Comparison of ENCODE assay signal across 8 cellular contexts in genomic region chr4:39697740-39698423, GRCh38. TPM values are rescaled to one million over a fixed set of nuclear protein-coding genes. Genes with fewer than 3 reads are reported as not detected.
A peak's percentile ranks its signal among the peaks of the same experiment; 100 is the strongest.
DNase-seq lines count a peak whose midpoint lies in the region; ATAC-seq and TF ChIP-seq lines count a peak whose summit lies in the region.

Gene UBE2K, plus strand, starts transcription at chr4:39698136. Its CDS starts 192 bp downstream, at chr4:39698328.

- peak; percentile 86 to 91 for ATAC-seq in activated naive CD4-positive, alpha-beta T cell treated with anti-CD3 and anti-CD28 coated beads, Interleukin-2, amount 50 U/mL, for 72 hours
- ATAC-seq in thoracic aorta (ENCODE audit: insufficient number of reproducible peaks, low FRiP score, low read depth): peak; percentile 94

- H3K27me3 ChIP-seq in GM06990 (replicated peaks; ENCODE audit: control insufficient read depth, insufficient read depth, low read length): no peaks in the 10 kb centered on the region
- no peaks in the 10 kb centered on the region for H3K27me3 ChIP-seq in thoracic aorta (replicated peaks; ENCODE audit: insufficient read depth)

- peaks cover 34% of the 10 kb centered on the region for H3K4me1 Mint-ChIP-seq in osteocyte (ENCODE audit: unreplicated experiment)

- H3K27ac Mint-ChIP-seq in activated naive CD4-positive, alpha-beta T cell treated with anti-CD3 and anti-CD28 coated beads, Interleukin-2, amount 50 U/mL, for 72 hours: peak within 1 kb of the TSS; percentile 96 to 99
- H3K27ac Mint-ChIP-seq in osteocyte (ENCODE audit: unreplicated experiment): peak within 1 kb of the TSS; percentile 96

- peaks cover 10 to 16% of the 10 kb centered on the region in 2 donors for H3K36me3 Mint-ChIP-seq in activated naive CD4-positive, alpha-beta T cell treated with anti-CD3 and anti-CD28 coated beads, Interleukin-2, amount 50 U/mL, for 72 hours
- H3K36me3 Mint-ChIP-seq in osteocyte (ENCODE audit: unreplicated experiment): peaks cover 5% of the 10 kb centered on the region

- peaks cover 2% of the 10 kb centered on the region for H3K36me3 ChIP-seq in GM06990 (ENCODE audit: control insufficient read depth, insufficient read depth, low read length)
- no peaks in the 10 kb centered on the region for H3K36me3 ChIP-seq in thoracic aorta

- no peaks in the 10 kb centered on the region for H3K9me3 ChIP-seq in thoracic aorta

- H3K27me3 Mint-ChIP-seq in osteocyte (ENCODE audit: unreplicated experiment): no peaks in the 10 kb centered on the region

- H3K4me1 ChIP-seq in thoracic aorta (ENCODE audit: control insufficient read depth in 1 of 2, low read depth in 2 of 2): peaks cover 25 to 32% of the 10 kb centered on the region in 2 donors

- H3K9me3 Mint-ChIP-seq in activated naive CD4-positive, alpha-beta T cell treated with anti-CD3 and anti-CD28 coated beads, Interleukin-2, amount 50 U/mL, for 72 hours: no peaks in the 10 kb centered on the region
- no peaks in the 10 kb centered on the region for H3K9me3 Mint-ChIP-seq in osteocyte (ENCODE audit: unreplicated experiment)

- no peak for TF ChIP-seq CTCF in GM06990 (IDR thresholded peaks at IDR 0.05; ENCODE audit: insufficient read depth, low read length, poor library complexity, severe bottlenecking)
- TF ChIP-seq CTCF in HFF-Myc (IDR thresholded peaks at IDR 0.05; ENCODE audit: low read depth, low read length, missing control alignments): no peak
- TF ChIP-seq CTCF in osteocyte (IDR thresholded peaks at IDR 0.05): no peak
- TF ChIP-seq CTCF in thoracic aorta (IDR thresholded peaks at IDR 0.05): no peak

- H3K4me3 ChIP-seq in GM06990 (replicated peaks; ENCODE audit: low read depth, low read length) (peak within 1 kb of the TSS; percentile 91), HFF-Myc (replicated peaks; ENCODE audit: low read depth, low read length) (peak within 1 kb of the TSS; percentile 85), thoracic aorta (peak within 1 kb of the TSS; percentile 95)

- H3K4me3 Mint-ChIP-seq in osteocyte (ENCODE audit: unreplicated experiment): peak within 1 kb of the TSS; percentile 100

- peak within 1 kb of the TSS; percentile 84 to 92 for H3K27ac ChIP-seq in thoracic aorta

- peak; percentile 95 for DNase-seq in GM06990 (ENCODE audit: extremely low read depth, insufficient read length)
- DNase-seq in HFF-Myc (ENCODE audit: extremely low read depth, low read depth): peak; percentile 42
- DNase-seq in NAMALWA (ENCODE audit: low spot score): peak; percentile 92
- peak; percentile 41 for DNase-seq in SKM-1 (lab: John Stamatoyannopoulos, UW; ENCODE audit: unreplicated experiment)
- DNase-seq in activated naive CD4-positive, alpha-beta T cell treated with anti-CD3 and anti-CD28 coated beads, Interleukin-2, amount 50 U/mL, for 72 hours (ENCODE audit: low spot score in 2 of 2): peak; percentile 93 to 94
- DNase-seq in glomerular visceral epithelial cell (ENCODE audit: extremely low spot score): peak; percentile 95
- peak; percentile 97 for DNase-seq in osteocyte (ENCODE audit: extremely low spot score, unreplicated experiment)
- peak; percentile 40 for DNase-seq in thoracic aorta (ENCODE audit: low spot score)

RNA-seq across cellular contexts. Expression of gene UBE2K, which starts in this region (rescaled TPM):
- total RNA-seq in activated naive CD4-positive, alpha-beta T cell treated with anti-CD3 and anti-CD28 coated beads, Interleukin-2, amount 50 U/mL, for 72 hours: 10 to 100 TPM; 70.8 to 78.8 TPM
- 70.3 and 77.3 TPM in 2 replicates for total RNA-seq in osteocyte
- total RNA-seq in thoracic aorta: 10 to 100 TPM; 28.8 to 39.2 TPM

Comparison
In these comparisons a context has a peak if more than half of its experiments do, and no peak if none do; other contexts are left out.
1. Peak in every context shown above with its lines: DNase-seq, ATAC-seq, H3K4me3 ChIP-seq and H3K27ac ChIP-seq.
2. DNase-seq: peak in every context shown above with its lines; median percentile 97 in osteocyte; 95 in GM06990; 95 in glomerular visceral epithelial cell; 94 in activated naive CD4-positive, alpha-beta T cell treated with anti-CD3 and anti-CD28 coated beads, Interleukin-2, amount 50 U/mL, for 72 hours; 92 in NAMALWA; 42 in HFF-Myc; 41 in SKM-1; 40 in thoracic aorta.